Comparison of ENCODE assay signal across 8 cellular contexts in genomic region chr2:46915281-46915810, GRCh38. TPM values are rescaled to one million over a fixed set of nuclear protein-coding genes. Genes with fewer than 3 reads are reported as not detected.
DNase-seq lines count a peak whose midpoint lies in the region; ATAC-seq, FAIRE-seq and TF ChIP-seq lines count a peak whose summit lies in the region.

MCFD2 (minus strand) TSS chr2:46915806; CDS start chr2:46909171, 6,635 bp downstream.

- H3K4me1 Mint-ChIP-seq in activated CD8-positive, alpha-beta T cell treated with anti-CD3 and anti-CD28 coated beads, Interleukin-2, amount 10 ng/mL, durations not matched to agents 7 days and 5 days (ENCODE audit: low read depth) = peaks cover 48% of the 10 kb centered on the region

- TF ChIP-seq CTCF in omental fat pad (IDR thresholded peaks at IDR 0.05) = no peak

- CTCF ChIA-PET in activated CD8-positive, alpha-beta T cell treated with anti-CD3 and anti-CD28 coated beads, Interleukin-2, amount 10 ng/mL, durations not matched to agents 7 days and 5 days (lab: Charles Lee) = interaction anchor here (0.8 to 5.3 kb wide), 2 partner anchors 14 to 75 kb away, joined by 3 to 48 read pairs; no protein-coding TSS in a partner anchor

- peak in 2 of 3 experiments; percentile 4 for DNase-seq in activated CD8-positive, alpha-beta memory T cell treated with anti-CD3 and anti-CD28 coated beads for 48 hours (ENCODE audit: low read depth in 2 of 3, low spot score in 2 of 3)
- no peak for DNase-seq in activated CD8-positive, alpha-beta memory T cell treated with anti-CD3 and anti-CD28 coated beads for 24 hours
- no peak for DNase-seq in activated CD8-positive, alpha-beta T cell treated with anti-CD3 and anti-CD28 coated beads, Interleukin-2, amount 10 ng/mL, durations not matched to agents 7 days and 5 days
- DNase-seq in frontal cortex (ENCODE audit: low spot score in 2 of 2) (peak; percentile 46 to 54), omental fat pad (ENCODE audit: low spot score) (no peak), ACHN (no peak)

- no peaks in the 10 kb centered on the region for H3K9me3 Mint-ChIP-seq in activated CD8-positive, alpha-beta T cell treated with anti-CD3 and anti-CD28 coated beads, Interleukin-2, amount 10 ng/mL, durations not matched to agents 7 days and 5 days (ENCODE audit: insufficient read depth)

- POLR2A ChIA-PET in activated CD8-positive, alpha-beta T cell treated with anti-CD3 and anti-CD28 coated beads, Interleukin-2, amount 10 ng/mL, durations not matched to agents 7 days and 5 days (lab: Charles Lee) = no interaction called here

- in situ Hi-C loops in ACHN (cut with HindIII; ENCODE audit: low pct_ligation_motif_present, low pct_unique_long_range_greater_than_20kb, low sequenced_read_pairs) = no loop called here

- H3K4me3 Mint-ChIP-seq in activated CD8-positive, alpha-beta T cell treated with anti-CD3 and anti-CD28 coated beads, Interleukin-2, amount 10 ng/mL, durations not matched to agents 7 days and 5 days = peak within 1 kb of the TSS; percentile 85

- no peak for FAIRE-seq in frontal cortex (lab: Jason Lieb, UNC)

- H3K27me3 Mint-ChIP-seq in activated CD8-positive, alpha-beta T cell treated with anti-CD3 and anti-CD28 coated beads, Interleukin-2, amount 10 ng/mL, durations not matched to agents 7 days and 5 days (ENCODE audit: low read depth) = no peaks in the 10 kb centered on the region

- peak within 1 kb of the TSS; percentile 81 for H3K27ac Mint-ChIP-seq in activated CD8-positive, alpha-beta T cell treated with anti-CD3 and anti-CD28 coated beads, Interleukin-2, amount 10 ng/mL, durations not matched to agents 7 days and 5 days

- peak; percentile 23 for ATAC-seq in HG03354 (IDR thresholded peaks at IDR 0.05; ENCODE audit: poor library complexity, severe bottlenecking, unreplicated experiment)
- ATAC-seq in activated CD8-positive, alpha-beta T cell treated with anti-CD3 and anti-CD28 coated beads, Interleukin-2, amount 10 ng/mL, durations not matched to agents 7 days and 5 days = no peak
- peak; percentile 31 for ATAC-seq in omental fat pad (ENCODE audit: low FRiP score)
- no peak for ATAC-seq in GM19397 (IDR thresholded peaks at IDR 0.05; ENCODE audit: unreplicated experiment)

- peaks cover 24% of the 10 kb centered on the region for H3K36me3 Mint-ChIP-seq in activated CD8-positive, alpha-beta T cell treated with anti-CD3 and anti-CD28 coated beads, Interleukin-2, amount 10 ng/mL, durations not matched to agents 7 days and 5 days (ENCODE audit: low read depth)

RNA-seq across cellular contexts. Expression of gene MCFD2, which starts in this region (rescaled TPM):
- 10 to 100 TPM; 41.7 to 44.3 TPM for total RNA-seq in activated CD8-positive, alpha-beta T cell treated with anti-CD3 and anti-CD28 coated beads, Interleukin-2, amount 10 ng/mL, durations not matched to agents 7 days and 5 days
- total RNA-seq in frontal cortex = 42.4 TPM
- 100 to 1,000 TPM in 1 of 4 donors, 10 to 100 TPM in 3; 88.1 to 118 (median 95.6) TPM for total RNA-seq in omental fat pad

Comparison
In these comparisons a context has a peak if more than half of its experiments do, and no peak if none do; other contexts are left out.
1. DNase-seq: peak in activated CD8-positive, alpha-beta memory T cell treated with anti-CD3 and anti-CD28 coated beads for 48 hours (2 of 3) and frontal cortex (2 of 2); none in activated CD8-positive, alpha-beta memory T cell treated with anti-CD3 and anti-CD28 coated beads for 24 hours (single experiment), activated CD8-positive, alpha-beta T cell treated with anti-CD3 and anti-CD28 coated beads, Interleukin-2, amount 10 ng/mL, durations not matched to agents 7 days and 5 days (single experiment), omental fat pad (single experiment) and ACHN (single experiment).
2. ATAC-seq: peak in HG03354 (single experiment) and omental fat pad (single experiment); none in activated CD8-positive, alpha-beta T cell treated with anti-CD3 and anti-CD28 coated beads, Interleukin-2, amount 10 ng/mL, durations not matched to agents 7 days and 5 days (single experiment) and GM19397 (single experiment).